In the genomic region with DNA sequence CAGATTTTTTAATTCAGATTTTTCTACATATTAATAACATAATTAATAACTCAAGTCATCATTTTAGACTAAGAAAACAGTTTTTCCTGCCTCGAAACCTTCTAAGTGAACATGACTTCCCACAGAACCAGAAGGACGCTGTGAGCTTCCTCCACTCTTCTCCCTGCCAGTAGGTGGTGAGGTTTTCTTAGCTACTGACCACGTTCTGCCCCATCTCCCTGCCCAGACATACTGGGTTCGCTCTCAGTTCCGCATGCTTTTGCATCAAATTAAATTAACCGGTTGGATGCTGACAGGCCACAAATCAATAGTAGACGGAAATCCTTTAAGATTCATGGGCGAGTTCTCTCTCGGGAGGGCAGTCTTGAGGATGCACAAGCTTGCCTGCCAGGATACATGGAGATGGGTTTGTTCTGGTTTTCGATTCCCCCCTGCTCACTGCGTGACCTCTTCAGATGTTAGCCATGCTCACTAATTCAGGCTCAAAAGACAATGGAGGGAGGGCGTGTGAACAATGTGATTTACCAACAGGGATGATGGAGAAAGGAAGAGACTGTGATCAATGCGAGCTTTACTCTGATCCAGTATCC, we compare ENCODE assay signal across 12 cellular contexts.
DNase-seq lines count a peak whose midpoint lies in the region; ATAC-seq and TF ChIP-seq lines count a peak whose summit lies in the region.
"Had no signal": no experiment of that assay in that cellular context is flagged by ENCODE, and none has a peak within 500 bp of the region (broad histone marks: within the 10 kb centered on the region; RNA-seq: fewer than 3 reads in every experiment).

No MANE protein-coding gene starts in this region.

- peak; percentile 79 for ATAC-seq in HG03432 (IDR thresholded peaks at IDR 0.05; ENCODE audit: unreplicated experiment)

- H3K14ac ChIP-seq in trophoblast cell (ENCODE audit: low read length): no peak overlapping the region

- no peak overlapping the region for H4K12ac ChIP-seq in trophoblast cell (ENCODE audit: low read depth, low read length)

- no peak overlapping the region for H3K23ac ChIP-seq in trophoblast cell (ENCODE audit: low read length)

- H3K4ac ChIP-seq in trophoblast cell (ENCODE audit: low read depth, low read length): no peak overlapping the region

- no peak overlapping the region for H2BK120ac ChIP-seq in trophoblast cell (ENCODE audit: insufficient read depth, low read length, poor library complexity)

- H3K9ac ChIP-seq in trophoblast cell (ENCODE audit: low read length): no peak overlapping the region

- H3K4me3 Mint-ChIP-seq in brain (peak overlapping the region in 1 of 5 experiments; percentile 47), nephron progenitor cell (no peak overlapping the region)
- H3K4me3 Mint-ChIP-seq: natural killer cell treated with Interleukin-12 subunit alpha and Interleukin-12 subunit beta and Interleukin-15 and Interleukin-18, amount 100 ng/mL, for 72 hours had no signal

- H3K27ac Mint-ChIP-seq in brain (peak overlapping the region in 2 of 5 experiments; percentile 25 to 85), nephron progenitor cell (peak overlapping the region; percentile 33)
- H3K27ac Mint-ChIP-seq: natural killer cell treated with Interleukin-12 subunit alpha and Interleukin-12 subunit beta and Interleukin-15 and Interleukin-18, amount 100 ng/mL, for 72 hours had no signal

- H3K4me1 ChIP-seq in trophoblast cell (ENCODE audit: control insufficient read depth in 1 of 2, insufficient read depth in 2 of 2, low read length in 2 of 2): no peaks in the 10 kb centered on the region

- no peak overlapping the region for H4K91ac ChIP-seq in trophoblast cell (ENCODE audit: low read depth, low read length)

- no peaks in the 10 kb centered on the region for H3K9me3 ChIP-seq in trophoblast cell (ENCODE audit: insufficient read depth, low read depth, low read length)
- H3K9me3 ChIP-seq: thoracic aorta had no signal

- no peak overlapping the region for H3K4me2 ChIP-seq in trophoblast cell (ENCODE audit: low read length)

- H3K79me2 ChIP-seq in trophoblast cell (ENCODE audit: control insufficient read depth, insufficient read depth, low read length, poor library complexity): no peaks in the 10 kb centered on the region

- no peaks in the 10 kb centered on the region for H3K79me1 ChIP-seq in trophoblast cell (ENCODE audit: low read length)

- H3K27me3 ChIP-seq in trophoblast cell (ENCODE audit: insufficient read depth, low read length): no peaks in the 10 kb centered on the region

- H3K27ac ChIP-seq in trophoblast cell (ENCODE audit: low read depth, low read length): no peak overlapping the region
- H3K27ac ChIP-seq: SK-N-MC, thoracic aorta had no signal

- H3K9me3 Mint-ChIP-seq in brain (peaks cover 0 to 5% (median 0%) of the 10 kb centered on the region in 5 experiments), nephron progenitor cell (no peaks in the 10 kb centered on the region)
- H3K9me3 Mint-ChIP-seq: natural killer cell treated with Interleukin-12 subunit alpha and Interleukin-12 subunit beta and Interleukin-15 and Interleukin-18, amount 100 ng/mL, for 72 hours had no signal

- H2BK12ac ChIP-seq in trophoblast cell (ENCODE audit: low read length): no peak overlapping the region

- H3K27me3 Mint-ChIP-seq in brain (no peaks in the 10 kb centered on the region), nephron progenitor cell (ENCODE audit: low read depth, poor library complexity) (peaks cover 12% of the 10 kb centered on the region)

- H3K4me1 Mint-ChIP-seq in brain (peaks cover 37% of the 10 kb centered on the region), nephron progenitor cell (peaks cover 23% of the 10 kb centered on the region)

- H2AFZ ChIP-seq in trophoblast cell (ENCODE audit: insufficient read depth, low read length, poor library complexity): no peak overlapping the region

- DNase-seq in GM10266 (ENCODE audit: extremely low spot score) (no peak), nephron progenitor cell (peak; percentile 24), trophoblast cell (no peak), NCI-H2171 treated with DMSO at 0.1 percent for 48 hours (lab: John Stamatoyannopoulos, UW) (no peak), NCI-H1436 treated with DMSO at 0.1 percent for 48 hours (lab: John Stamatoyannopoulos, UW) (no peak)
- no peak for DNase-seq in stimulated activated CD4-positive, alpha-beta T cell treated with anti-CD3 and anti-CD28 coated beads, Interleukin-2, amount 100 ng/mL, for 24 hours
- DNase-seq: caudate nucleus had no signal

- no peak overlapping the region for H3K4me3 ChIP-seq in trophoblast cell (ENCODE audit: low read depth, low read length)
- H3K4me3 ChIP-seq: SK-N-MC, thoracic aorta had no signal

- no peak overlapping the region for H2BK5ac ChIP-seq in trophoblast cell (ENCODE audit: low read depth, low read length, poor library complexity)

- H3K18ac ChIP-seq in trophoblast cell (ENCODE audit: low read length): no peak overlapping the region

- H3K36me3 ChIP-seq in trophoblast cell (ENCODE audit: control insufficient read depth in 1 of 2, insufficient read depth in 2 of 2, low read length in 2 of 2): no peaks in the 10 kb centered on the region
- H3K36me3 ChIP-seq: thoracic aorta had no signal

- no CpG with 5 or more reads among the region's 13 CpGs for WGBS in trophoblast cell (ENCODE audit: extremely low coverage, insufficient coverage, insufficient read length)

- H2AK5ac ChIP-seq in trophoblast cell (ENCODE audit: low read length): no peak overlapping the region

- H4K8ac ChIP-seq in trophoblast cell (ENCODE audit: low read depth, low read length): no peak overlapping the region

- H3K36me3 Mint-ChIP-seq in brain (no peaks in the 10 kb centered on the region), nephron progenitor cell (ENCODE audit: low read depth) (no peaks in the 10 kb centered on the region)
- H3K36me3 Mint-ChIP-seq: natural killer cell treated with Interleukin-12 subunit alpha and Interleukin-12 subunit beta and Interleukin-15 and Interleukin-18, amount 100 ng/mL, for 72 hours had no signal

- TF ChIP-seq CTCF in GM10266 (IDR thresholded peaks at IDR 0.05; ENCODE audit: control insufficient read depth, insufficient read depth, low read depth, missing control alignments): peak; percentile 40
- peak; percentile 33 to 42 for TF ChIP-seq CTCF in brain (conservative IDR thresholded peaks at IDR 0.05)
- no peak for TF ChIP-seq CTCF in nephron progenitor cell (IDR thresholded peaks at IDR 0.05)
